Comparison of ENCODE assay signal across 2 cellular contexts in genomic region chr19:14450876-14451275, GRCh38.
TF ChIP-seq lines count a peak whose summit lies in the region.

No MANE protein-coding gene starts in this region.

TF ChIP-seq in HEK293, 187 proteins besides CTCF, POLR2A, EP300 and RAD21:
- no peak for TF ChIP-seq ZNF639 (tag by site-specific recombination; IDR thresholded peaks at IDR 0.05)
- TF ChIP-seq ZNF704 (tag by site-specific recombination; IDR thresholded peaks at IDR 0.05): 0 out of 2 replicates have a peak, but pooled peaks have one; percentile 25

TF ChIP-seq in K562, 482 proteins besides CTCF, POLR2A, EP300 and RAD21:
- TF ChIP-seq ADNP (tag; IDR thresholded peaks at IDR 0.05): no peak
- no peak for TF ChIP-seq ZNF143 (CRISPR knock-in tag; IDR thresholded peaks at IDR 0.05)
- no peak for TF ChIP-seq CREB3L1 (IDR thresholded peaks at IDR 0.05; ENCODE audit: borderline replicate concordance, low read depth)
- no peak for TF ChIP-seq NCOA2 (IDR thresholded peaks at IDR 0.05; ENCODE audit: partially characterized antibody in 2 of 2)
- no peak for TF ChIP-seq ZNF324 (CRISPR knock-in tag; IDR thresholded peaks at IDR 0.05)
- peak; percentile 67 for TF ChIP-seq RBM22 (IDR thresholded peaks at IDR 0.05; ENCODE audit: low read depth, low read length, poor library complexity, severe bottlenecking)
- no peak for TF ChIP-seq SOX6 (IDR thresholded peaks at IDR 0.05)
- TF ChIP-seq HLTF (IDR thresholded peaks at IDR 0.05): no peak
- TF ChIP-seq MCM3 (IDR thresholded peaks at IDR 0.05): no peak
- TF ChIP-seq TBL1XR1 (IDR thresholded peaks at IDR 0.05; ENCODE audit: low read length in 2 of 2): no peak
- TF ChIP-seq HMGN3 (IDR thresholded peaks at IDR 0.05; ENCODE audit: borderline replicate concordance, extremely low read depth, insufficient read length, low read depth, low read length): peak; percentile 13
- TF ChIP-seq POLR2H (tag; IDR thresholded peaks at IDR 0.05; ENCODE audit: low read depth): no peak
- TF ChIP-seq KLF6 (CRISPR knock-in tag; IDR thresholded peaks at IDR 0.05; ENCODE audit: borderline replicate concordance): no peak
- no peak for TF ChIP-seq FOXK2 (conservative IDR thresholded peaks at IDR 0.05 in 1 of 2, IDR thresholded peaks at IDR 0.05 in 1 of 2; ENCODE audit: low read depth in 2 of 2)
- no peak for TF ChIP-seq ZKSCAN3 (CRISPR knock-in tag; IDR thresholded peaks at IDR 0.05)
- TF ChIP-seq ZNF436 (CRISPR knock-in tag; IDR thresholded peaks at IDR 0.05): no peak
- no peak for TF ChIP-seq CREB1 (IDR thresholded peaks at IDR 0.05)
- no peak for TF ChIP-seq CREB1 (CRISPR knock-in tag; IDR thresholded peaks at IDR 0.05)
- TF ChIP-seq ZNF764 (CRISPR knock-in tag; IDR thresholded peaks at IDR 0.05; ENCODE audit: low read depth): no peak
TF ChIP-seq in K562: peak in this region for 2.
